In genomic region chr17:55577687-55578086, GRCh38 we compare ENCODE assay signal across 8 cellular contexts.
DNase-seq lines count a peak whose midpoint lies in the region; ATAC-seq and TF ChIP-seq lines count a peak whose summit lies in the region.

No MANE protein-coding gene starts in this region.

- TF ChIP-seq CTCF in GM06990 (IDR thresholded peaks at IDR 0.05; ENCODE audit: insufficient read depth, low read length, poor library complexity, severe bottlenecking) (no peak), brain microvascular endothelial cell (IDR thresholded peaks at IDR 0.05; ENCODE audit: low read depth, low read length, missing control alignments) (no peak), sigmoid colon (IDR thresholded peaks at IDR 0.05) (no peak)

- peaks cover 0 to 23% (median 16%) of the 10 kb centered on the region in 4 donors for H3K4me1 ChIP-seq in sigmoid colon

- TF ChIP-seq POLR2A in sigmoid colon (IDR thresholded peaks at IDR 0.05): no peak

- H3K4me3 ChIP-seq in GM06990 (replicated peaks; ENCODE audit: low read depth, low read length) (peak overlapping the region; percentile 50), brain microvascular endothelial cell (ENCODE audit: low read depth, low read length) (peak overlapping the region; percentile 27), sigmoid colon (peak overlapping the region in 3 of 4 donors; percentile 34 to 37 (median 37))

- H3K36me3 ChIP-seq in GM06990 (ENCODE audit: control insufficient read depth, insufficient read depth, low read length) (no peaks in the 10 kb centered on the region), brain microvascular endothelial cell (replicated peaks) (no peaks in the 10 kb centered on the region), sigmoid colon (no peaks in the 10 kb centered on the region)

- DNase-seq in GM06990 (ENCODE audit: extremely low read depth, insufficient read length) (peak; percentile 39), LHCN-M2 (ENCODE audit: low read depth) (peak; percentile 48), brain microvascular endothelial cell (peak; percentile 32), sigmoid colon (no peak), NCI-H748 treated with DMSO at 0.1 percent for 48 hours (lab: John Stamatoyannopoulos, UW) (no peak), NCI-H1105 (lab: John Stamatoyannopoulos, UW) (no peak)

- in situ Hi-C loops in brain microvascular endothelial cell (cut with HindIII; ENCODE audit: low pct_ligation_motif_present, low sequenced_read_pairs): no loop called here

- WGBS in sigmoid colon, 2 donors: 59 to 71% methylated on average over 14 of the region's 14 CpGs

- ATAC-seq in GM19397 (IDR thresholded peaks at IDR 0.05; ENCODE audit: unreplicated experiment) (no peak), GM18861 (IDR thresholded peaks at IDR 0.05; ENCODE audit: unreplicated experiment) (no peak)

- intact Hi-C loops in sigmoid colon (cut with DNase I): no loop called here

- H3K27ac ChIP-seq in brain microvascular endothelial cell (peak overlapping the region; percentile 98), sigmoid colon (peak overlapping the region; percentile 82 to 87 (median 84))

- TF ChIP-seq EP300 in sigmoid colon (IDR thresholded peaks at IDR 0.05): no peak

- H3K27me3 ChIP-seq in GM06990 (replicated peaks; ENCODE audit: control insufficient read depth, insufficient read depth, low read length): no peaks in the 10 kb centered on the region
- H3K27me3 ChIP-seq in brain microvascular endothelial cell (replicated peaks): no peaks in the 10 kb centered on the region
- H3K27me3 ChIP-seq in sigmoid colon: no peaks in the 10 kb centered on the region

- H3K9me3 ChIP-seq in sigmoid colon: no peaks in the 10 kb centered on the region

Comparison
In these comparisons a context has a peak if more than half of its experiments do, and no peak if none do; other contexts are left out.
1. DNase-seq: peak in GM06990 (single experiment), LHCN-M2 (single experiment) and brain microvascular endothelial cell (single experiment); none in sigmoid colon (single experiment), NCI-H748 treated with DMSO at 0.1 percent for 48 hours (single experiment) and NCI-H1105 (single experiment).
2. Peak in every context shown above with its lines, with median percentiles within 50 percentile points of each other: H3K4me3 ChIP-seq.